In genomic region chr19:55655648-55656040, GRCh38 we compare ENCODE assay signal across 8 cellular contexts. TPM values are rescaled to one million over a fixed set of nuclear protein-coding genes. Genes with fewer than 3 reads are reported as not detected.
DNase-seq lines count a peak whose midpoint lies in the region; ATAC-seq and TF ChIP-seq lines count a peak whose summit lies in the region.

No MANE protein-coding gene starts in this region.

- H2AFZ ChIP-seq in GM23248, result peak overlapping the region; percentile 49

- H3K9me2 ChIP-seq in GM23248 (ENCODE audit: insufficient read depth), result no peaks in the 10 kb centered on the region

- peaks cover 24% of the 10 kb centered on the region for H3K4me1 ChIP-seq in GM23248 (ENCODE audit: insufficient read depth)
- H3K4me1 ChIP-seq in gastroesophageal sphincter, result peaks cover 0 to 66% (median 48%) of the 10 kb centered on the region in 3 donors
- H3K4me1 ChIP-seq in skeletal muscle satellite cell (ENCODE audit: control insufficient read depth, insufficient read depth, low read length), result peaks cover 28% of the 10 kb centered on the region

- TF ChIP-seq EP300 in gastroesophageal sphincter (IDR thresholded peaks at IDR 0.05), result no peak

- H3K79me2 ChIP-seq in GM23248 (ENCODE audit: insufficient read depth), result peaks cover 57% of the 10 kb centered on the region

- ATAC-seq in gastroesophageal sphincter (no peak), GM19351 (IDR thresholded peaks at IDR 0.05; ENCODE audit: unreplicated experiment) (no peak), GM18873 (IDR thresholded peaks at IDR 0.05; ENCODE audit: low FRiP score, unreplicated experiment) (no peak)

- TF ChIP-seq POLR2A in gastroesophageal sphincter (IDR thresholded peaks at IDR 0.05), result no peak

- H3K36me3 ChIP-seq in GM23248 (ENCODE audit: low read depth), result no peaks in the 10 kb centered on the region; the same call in 1 of the 2 replicates
- H3K36me3 ChIP-seq in gastroesophageal sphincter, result peaks cover 0 to 42% of the 10 kb centered on the region in 2 donors
- H3K36me3 ChIP-seq in skeletal muscle satellite cell (ENCODE audit: insufficient read depth, low read length), result peaks cover 24% of the 10 kb centered on the region

- no peaks in the 10 kb centered on the region for H3K9me3 ChIP-seq in GM23248 (ENCODE audit: low read depth)
- no peaks in the 10 kb centered on the region for H3K9me3 ChIP-seq in gastroesophageal sphincter
- no peaks in the 10 kb centered on the region for H3K9me3 ChIP-seq in skeletal muscle satellite cell (replicated peaks; ENCODE audit: low read length)

- TF ChIP-seq CTCF in WI38 (IDR thresholded peaks at IDR 0.05; ENCODE audit: low read depth, low read length) (no peak), gastroesophageal sphincter (IDR thresholded peaks at IDR 0.05) (no peak)

- DNase-seq in GM23248 (no peak), NCI-H2029 (lab: John Stamatoyannopoulos, UW) (no peak), COR-L47 (lab: John Stamatoyannopoulos, UW) (no peak)

- H3K27me3 ChIP-seq in GM23248 (replicated peaks; ENCODE audit: insufficient read depth), result no peaks in the 10 kb centered on the region
- H3K27me3 ChIP-seq in gastroesophageal sphincter, result no peaks in the 10 kb centered on the region
- H3K27me3 ChIP-seq in skeletal muscle satellite cell (ENCODE audit: control insufficient read depth, insufficient read depth, low read length), result no peaks in the 10 kb centered on the region

- in situ Hi-C loops in GM23248 (cut with MboI), result loop anchor here (25.0 kb wide), 1 partner anchor 1193 kb away; the partner anchor contains the start of genes CDC42EP5 and LENG9

- H3F3A ChIP-seq in GM23248 (ENCODE audit: insufficient read depth), result peaks cover 8% of the 10 kb centered on the region

- H4K20me1 ChIP-seq in GM23248 (ENCODE audit: insufficient read depth), result peaks cover 37% of the 10 kb centered on the region; the same call in 1 of the 2 replicates

- H3K9ac ChIP-seq in GM23248, result peak overlapping the region; percentile 98
- peak overlapping the region; percentile 99 for H3K9ac ChIP-seq in skeletal muscle satellite cell (ENCODE audit: low read depth, low read length)

- H3K4me2 ChIP-seq in GM23248 (ENCODE audit: unreplicated experiment) (peak overlapping the region; percentile 100), skeletal muscle satellite cell (ENCODE audit: low read length) (peak overlapping the region; percentile 90)

- 0 to 1% methylated on average over 19 of the region's 19 CpGs for WGBS in GM23248 (ENCODE audit: low coverage in 1 of 2, low lambda C conversion rate in 2 of 2, missing lambda C conversion rate in 2 of 2), 2 experiments
- WGBS in gastroesophageal sphincter (ENCODE audit: low coverage in 1 of 2), 2 donors, result 0% methylated on average over 1 to 14 of the region's 19 CpGs

- H3K4me3 ChIP-seq in GM23248 (peak overlapping the region; percentile 98), WI38 (ENCODE audit: low read depth, low read length) (peak overlapping the region; percentile 71), gastroesophageal sphincter (peak overlapping the region; percentile 71 to 97), skeletal muscle satellite cell (ENCODE audit: low read length) (peak overlapping the region; percentile 93)

- H3K27ac ChIP-seq in GM23248 (peak overlapping the region; percentile 97), gastroesophageal sphincter (peak overlapping the region in 3 of 4 donors; percentile 97 to 99 (median 98))

RNA-seq across cellular contexts. Expression of gene U2AF2, which starts 0.8 kb away (rescaled TPM):
- 128 and 150 TPM in 2 replicates for total RNA-seq in GM23248 (2014; rRNA removed; shearing (Covaris generic))
- polyA plus RNA-seq in GM23248 (2016; fragmentation: Nextera tagmentation; extraction: Ambion mirVana), result 19.3 and 22.4 TPM in 2 replicates
- 10 to 100 TPM; 68.9 to 97.9 (median 91.4) TPM for total RNA-seq in gastroesophageal sphincter
- total RNA-seq in skeletal muscle satellite cell (2012; rRNA removed), result 120 and 132 TPM in 2 replicates

RNA-seq across cellular contexts. Expression of gene CCDC106, which starts 7.6 kb away (rescaled TPM):
- 11.3 and 12.0 TPM in 2 replicates for total RNA-seq in GM23248 (2014; rRNA removed; shearing (Covaris generic))
- polyA plus RNA-seq in GM23248 (2016; fragmentation: Nextera tagmentation; extraction: Ambion mirVana), result 15.2 and 15.3 TPM in 2 replicates
- total RNA-seq in gastroesophageal sphincter, result 10 to 100 TPM; 11.4 to 28.5 (median 15.5) TPM
- 5.1 and 6.8 TPM in 2 replicates for total RNA-seq in skeletal muscle satellite cell (2012; rRNA removed)

RNA-seq across cellular contexts. Expression of gene ZNF581, which starts 12.2 kb away (rescaled TPM):
- 8.5 and 12.1 TPM in 2 replicates for total RNA-seq in GM23248 (2014; rRNA removed; shearing (Covaris generic))
- polyA plus RNA-seq in GM23248 (2016; fragmentation: Nextera tagmentation; extraction: Ambion mirVana), result 17.6 and 20.6 TPM in 2 replicates
- total RNA-seq in gastroesophageal sphincter, result 10 to 100 TPM in 3 of 4 donors, 1 to 10 TPM in 1; 8.4 to 17.5 (median 11.4) TPM
- 14.2 and 14.4 TPM in 2 replicates for total RNA-seq in skeletal muscle satellite cell (2012; rRNA removed)

RNA-seq across cellular contexts. Expression of gene ZNF580, which starts 14.8 kb away (rescaled TPM):
- 7.0 and 11.7 TPM in 2 replicates for total RNA-seq in GM23248 (2014; rRNA removed; shearing (Covaris generic))
- 43.1 and 44.0 TPM in 2 replicates for polyA plus RNA-seq in GM23248 (2016; fragmentation: Nextera tagmentation; extraction: Ambion mirVana)
- 10 to 100 TPM; 28.9 to 44.1 (median 35.2) TPM for total RNA-seq in gastroesophageal sphincter
- total RNA-seq in skeletal muscle satellite cell (2012; rRNA removed), result 1.7 and 2.0 TPM in 2 replicates

RNA-seq across cellular contexts. Expression of gene EPN1, which starts 19.4 kb away (rescaled TPM):
- total RNA-seq in GM23248 (2014; rRNA removed; shearing (Covaris generic)), result 82.2 and 103 TPM in 2 replicates
- polyA plus RNA-seq in GM23248 (2016; fragmentation: Nextera tagmentation; extraction: Ambion mirVana), result 48.8 and 53.1 TPM in 2 replicates
- 100 to 1,000 TPM in 1 of 4 donors, 10 to 100 TPM in 3; 44.8 to 165 (median 70.2) TPM for total RNA-seq in gastroesophageal sphincter
- total RNA-seq in skeletal muscle satellite cell (2012; rRNA removed), result 55.3 and 77.1 TPM in 2 replicates
